ENCODE assay signal across 15 cellular contexts in the genomic region with DNA sequence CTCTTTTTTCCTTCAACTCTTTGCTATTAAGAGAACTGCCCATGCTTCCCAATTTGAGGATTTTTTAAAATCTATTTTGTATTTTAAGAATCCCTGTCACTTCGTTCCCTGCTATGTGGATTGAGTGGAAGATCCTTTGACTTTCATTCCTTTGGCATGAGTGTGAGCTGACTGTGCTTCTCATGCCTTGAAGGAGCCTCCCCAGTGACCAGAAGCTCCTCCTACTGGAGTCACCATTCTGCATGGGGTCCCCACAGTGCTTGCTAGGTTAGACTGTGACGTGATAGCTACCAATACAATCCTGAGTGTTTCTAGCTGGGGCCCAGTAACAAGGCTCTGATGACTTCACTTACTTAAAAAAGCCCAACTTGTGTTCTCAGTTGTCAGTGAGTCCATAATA.
DNase-seq lines count a peak whose midpoint lies in the region; ATAC-seq, FAIRE-seq and TF ChIP-seq lines count a peak whose summit lies in the region.
"Had no signal": no experiment of that assay in that cellular context is flagged by ENCODE, and none has a peak within 500 bp of the region (broad histone marks: within the 10 kb centered on the region; RNA-seq: fewer than 3 reads in every experiment).

No MANE protein-coding gene starts in this region.

- CTCF ChIA-PET in HEK293T (lab: Yijun Ruan, JAX), result interaction anchor here (0.8 to 1.0 kb wide), 2 partner anchors 48 to 200 kb away, joined by 3 to 6 read pairs; no protein-coding TSS in a partner anchor

- no peak for ATAC-seq in GM21360 (IDR thresholded peaks at IDR 0.05; ENCODE audit: unreplicated experiment)
- no peak for ATAC-seq in effector memory CD8-positive, alpha-beta T cell (replicated peaks)
- ATAC-seq: gastrocnemius medialis; natural killer cell treated with Interleukin-12 subunit alpha and Interleukin-12 subunit beta and Interleukin-15 and Interleukin-18, amount 100 ng/mL, for 72 hours; right cardiac atrium had no signal

- no peaks in the 10 kb centered on the region for H4K20me1 ChIP-seq in osteoblast (ENCODE audit: insufficient read depth, low read length)

- H3K4me3 Mint-ChIP-seq in effector memory CD8-positive, alpha-beta T cell, result no peak overlapping the region
- H3K4me3 Mint-ChIP-seq: natural killer cell treated with Interleukin-12 subunit alpha and Interleukin-12 subunit beta and Interleukin-15 and Interleukin-18, amount 100 ng/mL, for 72 hours had no signal

- H3K36me3 Mint-ChIP-seq in effector memory CD8-positive, alpha-beta T cell (ENCODE audit: insufficient read depth), result no peaks in the 10 kb centered on the region
- H3K36me3 Mint-ChIP-seq: natural killer cell treated with Interleukin-12 subunit alpha and Interleukin-12 subunit beta and Interleukin-15 and Interleukin-18, amount 100 ng/mL, for 72 hours had no signal

- H3K9me3 Mint-ChIP-seq in effector memory CD8-positive, alpha-beta T cell, result no peaks in the 10 kb centered on the region
- H3K9me3 Mint-ChIP-seq: natural killer cell treated with Interleukin-12 subunit alpha and Interleukin-12 subunit beta and Interleukin-15 and Interleukin-18, amount 100 ng/mL, for 72 hours had no signal

- no peaks in the 10 kb centered on the region for H3K9me3 ChIP-seq in osteoblast (ENCODE audit: low read depth, low read length)
- H3K9me3 ChIP-seq: gastrocnemius medialis had no signal

- no peaks in the 10 kb centered on the region for H3K27me3 ChIP-seq in osteoblast (ENCODE audit: insufficient read depth, low read length)
- H3K27me3 ChIP-seq: gastrocnemius medialis had no signal

- peak; percentile 90 for DNase-seq in EH (ENCODE audit: low read depth)
- peak; percentile 73 for DNase-seq in RCC 7860 (ENCODE audit: low spot score)
- peak; percentile 50 for DNase-seq in fibroblast of gingiva (ENCODE audit: low read depth)
- DNase-seq in osteoblast (ENCODE audit: insufficient read length, low spot score, missing footprints), result peak; percentile 77
- no peak for DNase-seq in HEK293T (ENCODE audit: extremely low spot score)
- DNase-seq in T-helper 1 cell, result no peak
- DNase-seq in effector memory CD8-positive, alpha-beta T cell, result no peak
- DNase-seq: activated CD4-positive, CD25-positive, alpha-beta regulatory T cell; dermis blood vessel endothelial cell; gastrocnemius medialis; KBM-7; NCI-H187 treated with DMSO at 0.1 percent for 48 hours; right cardiac atrium had no signal

- H2AFZ ChIP-seq in osteoblast (ENCODE audit: low read length), result no peak overlapping the region

- no peak overlapping the region for H3K27ac Mint-ChIP-seq in effector memory CD8-positive, alpha-beta T cell
- H3K27ac Mint-ChIP-seq: natural killer cell treated with Interleukin-12 subunit alpha and Interleukin-12 subunit beta and Interleukin-15 and Interleukin-18, amount 100 ng/mL, for 72 hours had no signal

- FAIRE-seq in RCC 7860 (lab: Jason Lieb, UNC), result peak; percentile 7

- no peaks in the 10 kb centered on the region for H3K79me2 ChIP-seq in osteoblast (ENCODE audit: insufficient read depth, low read length)

- peaks cover 10% of the 10 kb centered on the region for H3K36me3 ChIP-seq in osteoblast (ENCODE audit: insufficient read depth, low read length)
- H3K36me3 ChIP-seq: gastrocnemius medialis had no signal

- no peak overlapping the region for H3K4me3 ChIP-seq in osteoblast (ENCODE audit: insufficient read depth, low read length)
- H3K4me3 ChIP-seq: gastrocnemius medialis had no signal

- peaks cover 29% of the 10 kb centered on the region for H3K4me1 ChIP-seq in osteoblast (ENCODE audit: insufficient read depth, low read length)
- H3K4me1 ChIP-seq: gastrocnemius medialis had no signal

- no peak for TF ChIP-seq CTCF in osteoblast (IDR thresholded peaks at IDR 0.05; ENCODE audit: extremely low read depth, low read depth, low read length)

- POLR2A ChIA-PET in HEK293T (lab: Yijun Ruan, JAX), result no interaction called here

- no peaks in the 10 kb centered on the region for H3K27me3 Mint-ChIP-seq in effector memory CD8-positive, alpha-beta T cell
- H3K27me3 Mint-ChIP-seq: natural killer cell treated with Interleukin-12 subunit alpha and Interleukin-12 subunit beta and Interleukin-15 and Interleukin-18, amount 100 ng/mL, for 72 hours had no signal

- peak overlapping the region; percentile 75 for H3K4me2 ChIP-seq in osteoblast (ENCODE audit: insufficient read depth, low read length)

- H3K27ac ChIP-seq in osteoblast (ENCODE audit: low read depth, low read length), result peak overlapping the region; percentile 93
- H3K27ac ChIP-seq: gastrocnemius medialis had no signal

- H3K4me1 Mint-ChIP-seq in effector memory CD8-positive, alpha-beta T cell (ENCODE audit: low read depth in 2 of 2), result no peaks in the 10 kb centered on the region

TF ChIP-seq in HEK293T, 16 proteins besides CTCF, POLR2A, EP300 and RAD21:
- TF ChIP-seq SP1 (IDR thresholded peaks at IDR 0.05), result no peak
- no peak for TF ChIP-seq TARDBP (IDR thresholded peaks at IDR 0.05)
- no peak for TF ChIP-seq FOXM1 (IDR thresholded peaks at IDR 0.05; ENCODE audit: borderline replicate concordance)
- no peak for TF ChIP-seq ZNF384 (IDR thresholded peaks at IDR 0.05)
- TF ChIP-seq ARNT (IDR thresholded peaks at IDR 0.05), result no peak
- TF ChIP-seq CTBP1 (IDR thresholded peaks at IDR 0.05; ENCODE audit: borderline replicate concordance), result no peak
- no peak for TF ChIP-seq HDGF (IDR thresholded peaks at IDR 0.05; ENCODE audit: borderline replicate concordance)
- no peak for TF ChIP-seq NFRKB (IDR thresholded peaks at IDR 0.05)
- TF ChIP-seq SUZ12 (IDR thresholded peaks at IDR 0.05), result no peak
- no peak for TF ChIP-seq LEF1 (IDR thresholded peaks at IDR 0.05; ENCODE audit: borderline replicate concordance)
- no peak for TF ChIP-seq FOXK2 (IDR thresholded peaks at IDR 0.05)
- TF ChIP-seq, protein P1, sequence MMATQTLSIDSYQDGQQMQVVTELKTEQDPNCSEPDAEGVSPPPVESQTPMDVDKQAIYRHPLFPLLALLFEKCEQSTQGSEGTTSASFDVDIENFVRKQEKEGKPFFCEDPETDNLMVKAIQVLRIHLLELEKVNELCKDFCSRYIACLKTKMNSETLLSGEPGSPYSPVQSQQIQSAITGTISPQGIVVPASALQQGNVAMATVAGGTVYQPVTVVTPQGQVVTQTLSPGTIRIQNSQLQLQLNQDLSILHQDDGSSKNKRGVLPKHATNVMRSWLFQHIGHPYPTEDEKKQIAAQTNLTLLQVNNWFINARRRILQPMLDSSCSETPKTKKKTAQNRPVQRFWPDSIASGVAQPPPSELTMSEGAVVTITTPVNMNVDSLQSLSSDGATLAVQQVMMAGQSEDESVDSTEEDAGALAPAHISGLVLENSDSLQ (IDR thresholded peaks at IDR 0.05), result no peak
- TF ChIP-seq BHLHE40 (IDR thresholded peaks at IDR 0.05; ENCODE audit: borderline replicate concordance), result no peak
- no peak for TF ChIP-seq FOXA1 (IDR thresholded peaks at IDR 0.05)
- TF ChIP-seq ELF4 (IDR thresholded peaks at IDR 0.05), result no peak
- TF ChIP-seq L3MBTL2 (conservative IDR thresholded peaks at IDR 0.05), result no peak

Comparison
In these comparisons a context has a peak if more than half of its experiments do, and no peak if none do; other contexts are left out.
1. DNase-seq: peak in EH (single experiment), RCC 7860 (single experiment), fibroblast of gingiva (single experiment) and osteoblast (single experiment); none in HEK293T (single experiment), T-helper 1 cell (0 of 5) and effector memory CD8-positive, alpha-beta T cell (0 of 3).